Comparison of ENCODE assay signal across 14 cellular contexts in genomic region chr12:131618303-131618658, GRCh38.
DNase-seq lines count a peak whose midpoint lies in the region; ATAC-seq lines count a peak whose summit lies in the region.
"Had no signal": no experiment of that assay in that cellular context is flagged by ENCODE, and none has a peak within 500 bp of the region (broad histone marks: within the 10 kb centered on the region; RNA-seq: fewer than 3 reads in every experiment).

No MANE protein-coding gene starts in this region.

- H3K4me3 Mint-ChIP-seq in T-cell = no peak overlapping the region
- H3K4me3 Mint-ChIP-seq: activated naive CD4-positive, alpha-beta T cell treated with anti-CD3 and anti-CD28 coated beads, Interleukin-2, amount 50 U/mL, for 24 hours; natural killer cell treated with Interleukin-12 subunit alpha and Interleukin-12 subunit beta and Interleukin-15 and Interleukin-18, amount 100 ng/mL, for 72 hours had no signal

- no peaks in the 10 kb centered on the region for H4K20me1 ChIP-seq in GM23248 (ENCODE audit: insufficient read depth)

- no peak overlapping the region for H3K4me2 ChIP-seq in GM23248 (ENCODE audit: unreplicated experiment)
- H3K4me2 ChIP-seq: BLaER1 treated with 17β-estradiol and CSF1 and Interleukin-3, amounts not matched to agents 10 nM and 100 nM had no signal

- no peak overlapping the region for H3K27ac Mint-ChIP-seq in T-cell
- H3K27ac Mint-ChIP-seq: activated naive CD4-positive, alpha-beta T cell treated with anti-CD3 and anti-CD28 coated beads, Interleukin-2, amount 50 U/mL, for 24 hours; natural killer cell treated with Interleukin-12 subunit alpha and Interleukin-12 subunit beta and Interleukin-15 and Interleukin-18, amount 100 ng/mL, for 72 hours had no signal

- H3K4me3 ChIP-seq in GM23248 = no peak overlapping the region
- H3K4me3 ChIP-seq: BLaER1 treated with 17β-estradiol and CSF1 and Interleukin-3, amounts not matched to agents 10 nM and 100 nM; lung had no signal

- H3K9me2 ChIP-seq in GM23248 (ENCODE audit: insufficient read depth) = no peaks in the 10 kb centered on the region

- no peak overlapping the region for H2AFZ ChIP-seq in GM23248

- H3K36me3 ChIP-seq in GM23248 (ENCODE audit: low read depth) = no peaks in the 10 kb centered on the region
- H3K36me3 ChIP-seq: BLaER1 treated with 17β-estradiol and CSF1 and Interleukin-3, amounts not matched to agents 10 nM and 100 nM had no signal

- in situ Hi-C loops in GM23248 (cut with MboI) = no loop called here

- H3K79me2 ChIP-seq in GM23248 (ENCODE audit: insufficient read depth) = no peaks in the 10 kb centered on the region

- no peaks in the 10 kb centered on the region for H3K9me3 Mint-ChIP-seq in T-cell
- H3K9me3 Mint-ChIP-seq: activated naive CD4-positive, alpha-beta T cell treated with anti-CD3 and anti-CD28 coated beads, Interleukin-2, amount 50 U/mL, for 24 hours; natural killer cell treated with Interleukin-12 subunit alpha and Interleukin-12 subunit beta and Interleukin-15 and Interleukin-18, amount 100 ng/mL, for 72 hours had no signal

- WGBS in GM23248 (ENCODE audit: low coverage in 1 of 2, low lambda C conversion rate in 2 of 2, missing lambda C conversion rate in 2 of 2), 2 experiments = 14 to 16% methylated on average over 14 of the region's 14 CpGs

- H3K9ac ChIP-seq in GM23248 = no peak overlapping the region
- H3K9ac ChIP-seq: BLaER1 treated with 17β-estradiol and CSF1 and Interleukin-3, amounts not matched to agents 10 nM and 100 nM had no signal

- CTCF ChIA-PET in T-cell (lab: Charles Lee) = no interaction called here

- peaks cover 3 to 23% of the 10 kb centered on the region in 2 donors for H3K27me3 Mint-ChIP-seq in T-cell
- H3K27me3 Mint-ChIP-seq: activated naive CD4-positive, alpha-beta T cell treated with anti-CD3 and anti-CD28 coated beads, Interleukin-2, amount 50 U/mL, for 24 hours had no signal

- peaks cover 5% of the 10 kb centered on the region; the same call in 1 of the 2 replicates for H3K27me3 ChIP-seq in GM23248 (replicated peaks; ENCODE audit: insufficient read depth)

- no peaks in the 10 kb centered on the region for H3K36me3 Mint-ChIP-seq in T-cell
- H3K36me3 Mint-ChIP-seq: activated naive CD4-positive, alpha-beta T cell treated with anti-CD3 and anti-CD28 coated beads, Interleukin-2, amount 50 U/mL, for 24 hours; natural killer cell treated with Interleukin-12 subunit alpha and Interleukin-12 subunit beta and Interleukin-15 and Interleukin-18, amount 100 ng/mL, for 72 hours had no signal

- H3K27ac ChIP-seq in GM23248 (no peak overlapping the region), angular gyrus (ENCODE audit: low read depth, low read length) (peak overlapping the region; percentile 56), caudate nucleus (ENCODE audit: low read depth, low read length) (no peak overlapping the region)
- H3K27ac ChIP-seq: BLaER1 treated with 17β-estradiol and CSF1 and Interleukin-3, amounts not matched to agents 10 nM and 100 nM had no signal

- ATAC-seq in HG03378 (IDR thresholded peaks at IDR 0.05; ENCODE audit: unreplicated experiment) (no peak), T-cell (replicated peaks in 1 of 4) (no peak)
- ATAC-seq: natural killer cell treated with Interleukin-12 subunit alpha and Interleukin-12 subunit beta and Interleukin-15 and Interleukin-18, amount 100 ng/mL, for 72 hours had no signal

- H3K4me1 ChIP-seq in GM23248 (ENCODE audit: insufficient read depth) = no peaks in the 10 kb centered on the region

- no peaks in the 10 kb centered on the region for H3K4me1 Mint-ChIP-seq in T-cell
- H3K4me1 Mint-ChIP-seq: activated naive CD4-positive, alpha-beta T cell treated with anti-CD3 and anti-CD28 coated beads, Interleukin-2, amount 50 U/mL, for 24 hours had no signal

- H3K9me3 ChIP-seq in GM23248 (ENCODE audit: low read depth) = no peaks in the 10 kb centered on the region
- H3K9me3 ChIP-seq: BLaER1 treated with 17β-estradiol and CSF1 and Interleukin-3, amounts not matched to agents 10 nM and 100 nM had no signal

- no peaks in the 10 kb centered on the region for H3F3A ChIP-seq in GM23248 (ENCODE audit: insufficient read depth)

- DNase-seq in AG08396 (ENCODE audit: low spot score) (peak; percentile 42), GM23248 (peak; percentile 39), lung microvascular endothelial cell (ENCODE audit: low read depth in 2 of 2) (peak; percentile 15 to 32), caudate nucleus (lab: John Stamatoyannopoulos, UW) (no peak), T-cell (no peak)
- DNase-seq: activated CD4-positive, CD25-positive, alpha-beta regulatory T cell treated with anti-CD3 and anti-CD28 coated beads, Interleukin-2, amount 50 U/mL, for 72 hours; DMS79; NCI-H1092 had no signal

- POLR2A ChIA-PET in T-cell (lab: Charles Lee) = no interaction called here

Comparison
In these comparisons a context has a peak if more than half of its experiments do, and no peak if none do; other contexts are left out.
1. DNase-seq: peak in AG08396 (single experiment), GM23248 (single experiment) and lung microvascular endothelial cell (2 of 2); none in caudate nucleus (0 of 61) and T-cell (0 of 34).